In genomic region chr2:70566464-70566863, GRCh38 we compare ENCODE assay signal across 22 cellular contexts.
"Had no signal": no experiment of that assay in that cellular context is flagged by ENCODE, and none has a peak within 500 bp of the region (broad histone marks: within the 10 kb centered on the region; RNA-seq: fewer than 3 reads in every experiment).

No MANE protein-coding gene starts in this region.

- DNase-seq: activated CD4-positive, alpha-beta memory T cell treated with anti-CD3 and anti-CD28 coated beads for 36 hours; activated CD4-positive, alpha-beta T cell treated with anti-CD3 and anti-CD28 coated beads for 1 hour; activated CD4-positive, alpha-beta T cell treated with anti-CD3 and anti-CD28 coated beads for 4 hours; activated CD4-positive, alpha-beta T cell treated with anti-CD3 and anti-CD28 coated beads, Interleukin-2, amount 50 U/mL, for 1 hour; activated CD8-positive, alpha-beta memory T cell treated with anti-CD3 and anti-CD28 coated beads, Interleukin-2, amount 50 U/mL, for 48 hours; activated gamma-delta T cell; activated naive CD4-positive, alpha-beta T cell; activated naive CD4-positive, alpha-beta T cell treated with anti-CD3 and anti-CD28 coated beads, Interleukin-2, amount 10 ng/mL, durations not matched to agents 7 days and 5 days; activated naive CD8-positive, alpha-beta T cell treated with anti-CD3 and anti-CD28 coated beads, Interleukin-2, amount 10 ng/mL, durations not matched to agents 7 days and 5 days; activated T-cell treated with anti-CD3 and anti-CD28 coated beads for 4 hours; activated T-cell treated with anti-CD3 and anti-CD28 coated beads, Interleukin-2, amount 50 U/mL, for 24 hours; activated T-cell treated with anti-CD3 and anti-CD28 coated beads, Interleukin-2, amount 50 U/mL, for 72 hours; aorta; body of pancreas; central memory CD4-positive, alpha-beta T cell; cortex of kidney; dermis blood vessel endothelial cell; effector CD8-positive, alpha-beta T cell; foreskin fibroblast; head of caudate nucleus; T-helper 2 cell had no signal

- H3K27ac ChIP-seq: body of pancreas, epithelial cell of prostate had no signal

- H3K9me3 ChIP-seq: body of pancreas had no signal

- H3K4me1 ChIP-seq: body of pancreas had no signal

- H3K27me3 ChIP-seq: body of pancreas had no signal

- H3K4me3 ChIP-seq: body of pancreas had no signal
